ENCODE assay signal across 4 cellular contexts in genomic region chr7:136470179-136470578, GRCh38.
"Had no signal": no experiment of that assay in that cellular context is flagged by ENCODE, and none has a peak within 500 bp of the region (broad histone marks: within the 10 kb centered on the region; RNA-seq: fewer than 3 reads in every experiment).

No MANE protein-coding gene starts in this region.

- H3K4me3 ChIP-seq: K562 had no signal

- H3K27ac ChIP-seq: HL-60 had no signal

- DNase-seq: IMR-90, KBM-7 had no signal
